Comparison of ENCODE assay signal across 7 cellular contexts in the genomic region with DNA sequence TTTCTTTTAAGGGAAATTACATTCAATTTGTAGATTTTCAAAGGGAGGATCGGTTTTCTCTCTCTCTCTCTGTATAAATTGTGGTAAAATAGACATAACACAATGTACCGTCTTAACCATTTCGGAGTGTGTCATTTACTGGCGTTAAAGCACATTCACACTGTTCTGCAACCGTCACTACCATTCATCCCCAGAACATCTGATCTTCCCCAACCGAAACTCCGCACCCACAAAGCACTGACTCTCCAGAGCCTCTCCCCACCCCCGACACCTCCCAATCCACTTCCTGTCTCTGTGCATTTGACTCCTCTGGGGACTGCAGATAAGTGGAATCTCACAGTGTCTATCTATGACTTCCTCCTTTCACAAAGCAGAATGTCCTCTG. TPM values are rescaled to one million over a fixed set of nuclear protein-coding genes. Genes with fewer than 3 reads are reported as not detected.
DNase-seq lines count a peak whose midpoint lies in the region; ATAC-seq and TF ChIP-seq lines count a peak whose summit lies in the region.

No MANE protein-coding gene starts in this region.

- H3K27ac Mint-ChIP-seq in IgD-negative memory B cell: peak overlapping the region in 1 of 3 donors; percentile 46
- peak overlapping the region; percentile 77 for H3K27ac Mint-ChIP-seq in stimulated activated memory B cell treated with anti-CD40 and anti-IgM and Interleukin-4, amounts not matched to agents 10 μg/mL and 1 μg/mL and 100 μg/mL, for 72 hours

- TF ChIP-seq CTCF in left ventricle myocardium inferior (IDR thresholded peaks at IDR 0.05; ENCODE audit: borderline replicate concordance): no peak

- no peaks in the 10 kb centered on the region for H3K9me3 ChIP-seq in left ventricle myocardium inferior (replicated peaks)

- H3K4me3 Mint-ChIP-seq in IgD-negative memory B cell: peak overlapping the region in 3 of 4 donors; percentile 53 to 82 (median 61)
- H3K4me3 Mint-ChIP-seq in stimulated activated memory B cell treated with anti-CD40 and anti-IgM and Interleukin-4, amounts not matched to agents 10 μg/mL and 1 μg/mL and 100 μg/mL, for 72 hours: peak overlapping the region; percentile 38

- H3K27ac ChIP-seq in left ventricle myocardium inferior (replicated peaks): peak overlapping the region; percentile 71

- peak; percentile 88 for DNase-seq in activated CD4-positive, alpha-beta T cell treated with anti-CD3 and anti-CD28 coated beads for 48 hours
- no peak for DNase-seq in left ventricle myocardium inferior
- no peak for DNase-seq in HK-2 (ENCODE audit: unreplicated experiment)

- H3K36me3 ChIP-seq in left ventricle myocardium inferior: no peaks in the 10 kb centered on the region

- H3K27me3 ChIP-seq in left ventricle myocardium inferior (ENCODE audit: low read depth): no peaks in the 10 kb centered on the region

- intact Hi-C loops in left ventricle myocardium inferior (cut with micrococcal nuclease): no loop called here

- peak overlapping the region; percentile 4 for H3K4me3 ChIP-seq in left ventricle myocardium inferior

- no peaks in the 10 kb centered on the region for H3K27me3 Mint-ChIP-seq in IgD-negative memory B cell
- H3K27me3 Mint-ChIP-seq in stimulated activated memory B cell treated with anti-CD40 and anti-IgM and Interleukin-4, amounts not matched to agents 10 μg/mL and 1 μg/mL and 100 μg/mL, for 72 hours: no peaks in the 10 kb centered on the region

- H3K4me1 Mint-ChIP-seq in IgD-negative memory B cell: peaks cover 14 to 20% (median 18%) of the 10 kb centered on the region in 3 donors
- H3K4me1 Mint-ChIP-seq in stimulated activated memory B cell treated with anti-CD40 and anti-IgM and Interleukin-4, amounts not matched to agents 10 μg/mL and 1 μg/mL and 100 μg/mL, for 72 hours: peaks cover 37% of the 10 kb centered on the region

- ATAC-seq in stimulated activated memory B cell treated with anti-CD40 and anti-IgM and Interleukin-4, amounts not matched to agents 10 μg/mL and 1 μg/mL and 100 μg/mL, for 72 hours: peak; percentile 88
- ATAC-seq in GM19023 (IDR thresholded peaks at IDR 0.05; ENCODE audit: unreplicated experiment) (no peak), HG02571 (IDR thresholded peaks at IDR 0.05; ENCODE audit: unreplicated experiment) (no peak)

- H3K4me1 ChIP-seq in left ventricle myocardium inferior: peaks cover 65% of the 10 kb centered on the region

- peaks cover 4% of the 10 kb centered on the region for H3K36me3 Mint-ChIP-seq in IgD-negative memory B cell
- H3K36me3 Mint-ChIP-seq in stimulated activated memory B cell treated with anti-CD40 and anti-IgM and Interleukin-4, amounts not matched to agents 10 μg/mL and 1 μg/mL and 100 μg/mL, for 72 hours: peaks cover 6% of the 10 kb centered on the region

- H3K9me3 Mint-ChIP-seq in IgD-negative memory B cell: peaks cover 0 to 2% (median 0%) of the 10 kb centered on the region in 3 donors
- no peaks in the 10 kb centered on the region for H3K9me3 Mint-ChIP-seq in stimulated activated memory B cell treated with anti-CD40 and anti-IgM and Interleukin-4, amounts not matched to agents 10 μg/mL and 1 μg/mL and 100 μg/mL, for 72 hours

RNA-seq across cellular contexts. Expression of a gene that starts 15.9 kb away (rescaled TPM):
- 18.4 TPM for polyA plus RNA-seq in IgD-negative memory B cell
- total RNA-seq in left ventricle myocardium inferior: 77.6 TPM
